ENCODE assay signal across 12 cellular contexts in the genomic region with DNA sequence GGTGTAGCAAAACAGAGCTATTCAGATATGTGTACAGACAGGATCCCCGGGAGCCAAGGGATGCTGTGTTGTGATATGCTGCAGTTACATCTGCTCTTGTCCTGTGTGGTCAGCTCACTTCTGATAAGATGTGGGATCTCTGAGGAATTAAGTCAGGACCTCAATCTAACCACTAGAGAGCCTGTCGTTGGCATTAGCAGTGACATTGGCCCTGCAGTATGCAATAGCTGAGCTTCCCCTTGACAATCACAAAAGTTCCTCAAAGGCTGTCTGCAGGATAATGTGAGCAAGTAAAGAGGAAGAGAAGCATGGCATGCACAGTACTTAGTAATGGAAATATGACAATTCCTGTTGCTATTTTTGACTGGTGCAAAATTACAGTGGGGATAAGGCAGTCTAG.
DNase-seq lines count a peak whose midpoint lies in the region; ATAC-seq and TF ChIP-seq lines count a peak whose summit lies in the region.
"Had no signal": no experiment of that assay in that cellular context is flagged by ENCODE, and none has a peak within 500 bp of the region (broad histone marks: within the 10 kb centered on the region; RNA-seq: fewer than 3 reads in every experiment).

No MANE protein-coding gene starts in this region.

- H3K27ac ChIP-seq in lower lobe of right lung: no peak overlapping the region
- H3K27ac ChIP-seq: parathyroid adenoma had no signal

- TF ChIP-seq CTCF in NB4 (IDR thresholded peaks at IDR 0.05; ENCODE audit: low read depth, low read length): no peak
- no peak for TF ChIP-seq CTCF in lower lobe of right lung (IDR thresholded peaks at IDR 0.05)

- no peak for TF ChIP-seq POLR2A in NB4 (IDR thresholded peaks at IDR 0.05; ENCODE audit: extremely low read depth, insufficient read length)

- DNase-seq in Ammon's horn (ENCODE audit: low spot score) (peak; percentile 7), NB4 (ENCODE audit: low read depth) (peak; percentile 4), UCSD-AML1 (lab: John Stamatoyannopoulos, UW; ENCODE audit: unreplicated experiment) (peak; percentile 46), lower lobe of right lung (no peak), C1 segment of cervical spinal cord (lab: John Stamatoyannopoulos, UW) (no peak), NCI-H345 (lab: John Stamatoyannopoulos, UW) (no peak)
- DNase-seq: activated CD4-positive, alpha-beta T cell treated with anti-CD3 and anti-CD28 coated beads, Interleukin-2, amount 50 U/mL, for 1 hour; anterior cingulate cortex; NCI-H1694 treated with DMSO at 0.1 percent for 48 hours had no signal

- H3K9me3 ChIP-seq in lower lobe of right lung: no peaks in the 10 kb centered on the region

- ATAC-seq in lower lobe of right lung (peak; percentile 64 to 80), GM21619 (IDR thresholded peaks at IDR 0.05; ENCODE audit: unreplicated experiment) (no peak), HG02571 (IDR thresholded peaks at IDR 0.05; ENCODE audit: unreplicated experiment) (no peak)

- no peaks in the 10 kb centered on the region for H3K4me1 ChIP-seq in lower lobe of right lung
- H3K4me1 ChIP-seq: parathyroid adenoma had no signal

- intact Hi-C loops in lower lobe of right lung (cut with DNase I): no loop called here

- no peak overlapping the region for H3K4me3 ChIP-seq in NB4 (ENCODE audit: low read depth, low read length)
- H3K4me3 ChIP-seq in lower lobe of right lung: no peak overlapping the region

- no peaks in the 10 kb centered on the region for H3K27me3 ChIP-seq in lower lobe of right lung (ENCODE audit: low read depth)

- no peaks in the 10 kb centered on the region for H3K36me3 ChIP-seq in lower lobe of right lung

Comparison
In these comparisons a context has a peak if more than half of its experiments do, and no peak if none do; other contexts are left out.
1. DNase-seq: peak in Ammon's horn (single experiment), NB4 (single experiment) and UCSD-AML1 (single experiment); none in lower lobe of right lung (single experiment), C1 segment of cervical spinal cord (0 of 14) and NCI-H345 (single experiment).
2. ATAC-seq: peak in lower lobe of right lung (2 of 2); none in GM21619 (single experiment) and HG02571 (single experiment).